1 cellular context compared by ENCODE assay signal in the genomic region with DNA sequence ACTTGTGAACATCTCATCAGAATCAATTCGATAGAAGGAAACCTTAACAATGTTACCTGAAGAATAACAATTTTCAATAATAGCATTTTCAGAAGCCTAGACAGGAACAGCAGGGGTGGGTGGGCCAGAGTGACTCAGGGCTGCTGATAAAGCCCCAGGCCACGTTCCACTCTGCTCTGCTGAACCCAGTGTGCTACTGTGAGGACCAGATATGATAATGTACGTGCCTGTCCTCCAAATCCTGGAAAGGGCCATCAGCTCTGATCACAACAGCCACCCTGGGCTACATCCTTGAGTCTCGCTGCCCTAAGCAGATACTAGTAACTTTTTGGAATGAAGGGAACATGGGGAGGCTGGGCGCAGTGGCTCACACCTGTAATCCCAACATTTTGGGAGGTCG.
TF ChIP-seq lines count a peak whose summit lies in the region.

No MANE protein-coding gene starts in this region.

TF ChIP-seq in IMR-90, 13 proteins besides CTCF, POLR2A, EP300 and RAD21:
- TF ChIP-seq MAZ (IDR thresholded peaks at IDR 0.05; ENCODE audit: borderline replicate concordance, low read depth, low read length), result no peak
- TF ChIP-seq USF2 (IDR thresholded peaks at IDR 0.05; ENCODE audit: low read depth, low read length), result no peak
- no peak for TF ChIP-seq CEBPB (IDR thresholded peaks at IDR 0.05; ENCODE audit: low read depth, low read length)
- TF ChIP-seq CHD1 (IDR thresholded peaks at IDR 0.05; ENCODE audit: low read depth, low read length), result no peak
- TF ChIP-seq MAFK (IDR thresholded peaks at IDR 0.05; ENCODE audit: low read depth, low read length), result no peak
- TF ChIP-seq BHLHE40 (IDR thresholded peaks at IDR 0.05; ENCODE audit: low read depth, low read length), result no peak
- no peak for TF ChIP-seq RCOR1 (IDR thresholded peaks at IDR 0.05; ENCODE audit: insufficient replicate concordance, low read length)
- no peak for TF ChIP-seq RFX5 (IDR thresholded peaks at IDR 0.05; ENCODE audit: low read depth, low read length)
- TF ChIP-seq, protein P1, sequence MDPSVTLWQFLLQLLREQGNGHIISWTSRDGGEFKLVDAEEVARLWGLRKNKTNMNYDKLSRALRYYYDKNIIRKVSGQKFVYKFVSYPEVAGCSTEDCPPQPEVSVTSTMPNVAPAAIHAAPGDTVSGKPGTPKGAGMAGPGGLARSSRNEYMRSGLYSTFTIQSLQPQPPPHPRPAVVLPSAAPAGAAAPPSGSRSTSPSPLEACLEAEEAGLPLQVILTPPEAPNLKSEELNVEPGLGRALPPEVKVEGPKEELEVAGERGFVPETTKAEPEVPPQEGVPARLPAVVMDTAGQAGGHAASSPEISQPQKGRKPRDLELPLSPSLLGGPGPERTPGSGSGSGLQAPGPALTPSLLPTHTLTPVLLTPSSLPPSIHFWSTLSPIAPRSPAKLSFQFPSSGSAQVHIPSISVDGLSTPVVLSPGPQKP (IDR thresholded peaks at IDR 0.05; ENCODE audit: borderline replicate concordance, low read depth, low read length), result no peak
- TF ChIP-seq NFE2L2 (IDR thresholded peaks at IDR 0.05; ENCODE audit: low read depth, low read length), result no peak
- no peak for TF ChIP-seq FOS (IDR thresholded peaks at IDR 0.05; ENCODE audit: low read depth, low read length)
- no peak for TF ChIP-seq MXI1 (IDR thresholded peaks at IDR 0.05; ENCODE audit: borderline replicate concordance, low read depth, low read length)
- no peak for TF ChIP-seq SMC3 (IDR thresholded peaks at IDR 0.05; ENCODE audit: low read depth, low read length)
